Comparison of ENCODE assay signal across 9 cellular contexts in the genomic region with DNA sequence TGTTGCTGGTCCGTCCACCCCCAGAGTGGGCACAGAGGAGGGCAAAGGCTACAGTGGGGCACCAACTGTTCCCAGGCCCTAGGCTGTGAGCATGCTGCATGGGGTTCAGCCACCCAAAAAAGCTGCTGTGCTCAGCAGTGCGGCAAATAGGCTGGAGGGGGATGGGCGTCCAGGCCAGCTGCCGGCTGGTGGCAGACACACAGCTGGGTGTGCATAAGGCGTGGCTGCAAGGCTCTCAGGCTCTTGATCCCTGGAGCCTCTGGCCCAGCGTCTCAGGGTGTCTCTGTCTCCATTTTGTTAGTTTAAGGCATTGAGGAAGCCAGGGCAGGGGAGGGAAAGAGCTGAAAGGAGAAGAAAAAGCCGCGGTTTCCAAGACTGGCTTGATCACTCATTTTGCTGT. TPM values are rescaled to one million over a fixed set of nuclear protein-coding genes. Genes with fewer than 3 reads are reported as not detected.
DNase-seq lines count a peak whose midpoint lies in the region; ATAC-seq and TF ChIP-seq lines count a peak whose summit lies in the region.
"Had no signal": no experiment of that assay in that cellular context is flagged by ENCODE, and none has a peak within 500 bp of the region (broad histone marks: within the 10 kb centered on the region; RNA-seq: fewer than 3 reads in every experiment).

No MANE protein-coding gene starts in this region.

- DNase-seq in DMS 273 treated with DMSO at 0.1 percent for 48 hours (lab: John Stamatoyannopoulos, UW): peak; percentile 52
- peak; percentile 28 for DNase-seq in NCI-H524 treated with DMSO at 0.1 percent for 48 hours (lab: John Stamatoyannopoulos, UW)
- DNase-seq in germinal center (ENCODE audit: low spot score): peak; percentile 88
- DNase-seq in NCI-H226: no peak
- no peak for DNase-seq in endothelial cell (ENCODE audit: low spot score)

- peaks cover 2% of the 10 kb centered on the region for H3K4me1 Mint-ChIP-seq in endothelial cell (ENCODE audit: unreplicated experiment)

- H3K27ac Mint-ChIP-seq in endothelial cell (ENCODE audit: unreplicated experiment): no peak overlapping the region

- TF ChIP-seq CTCF in endothelial cell (IDR thresholded peaks at IDR 0.05; ENCODE audit: unreplicated experiment): no peak

- no peak overlapping the region for H3K4me3 Mint-ChIP-seq in endothelial cell (ENCODE audit: unreplicated experiment)

- H3K36me3 Mint-ChIP-seq in endothelial cell (ENCODE audit: low read depth, unreplicated experiment): peaks cover 10% of the 10 kb centered on the region

- ATAC-seq in GM19468 (IDR thresholded peaks at IDR 0.05; ENCODE audit: extremely low read depth, unreplicated experiment) (peak; percentile 83), HG03045 (IDR thresholded peaks at IDR 0.05; ENCODE audit: unreplicated experiment) (no peak), HG02610 (IDR thresholded peaks at IDR 0.05; ENCODE audit: unreplicated experiment) (no peak)

- H3K9me3 Mint-ChIP-seq in endothelial cell (ENCODE audit: unreplicated experiment): no peaks in the 10 kb centered on the region

- peaks cover 4% of the 10 kb centered on the region for H3K27me3 Mint-ChIP-seq in endothelial cell (ENCODE audit: unreplicated experiment)

RNA-seq across cellular contexts. Expression of gene RPL19, which starts 8.8 kb away (rescaled TPM):
- total RNA-seq in endothelial cell (ENCODE audit: unreplicated experiment): 1,851 TPM

RNA-seq across cellular contexts. Expression of gene CACNB1, which starts 11.4 kb away (rescaled TPM):
- 10.2 TPM for total RNA-seq in endothelial cell (ENCODE audit: unreplicated experiment)

RNA-seq across cellular contexts. Expression of gene STAC2, which starts 16.9 kb away (rescaled TPM):
- total RNA-seq in endothelial cell (ENCODE audit: unreplicated experiment): not detected
- total RNA-seq: HT1080 had no signal

RNA-seq across cellular contexts. Expression of gene ARL5C, which starts 42.9 kb away (rescaled TPM):
- total RNA-seq in endothelial cell (ENCODE audit: unreplicated experiment): not detected
- total RNA-seq: HT1080 had no signal

RNA-seq across cellular contexts. Expression of gene PLXDC1, which starts 57.5 kb away (rescaled TPM):
- total RNA-seq in endothelial cell (ENCODE audit: unreplicated experiment): 3.7 TPM

Comparison
In these comparisons a context has a peak if more than half of its experiments do, and no peak if none do; other contexts are left out.
1. DNase-seq: peak in DMS 273 treated with DMSO at 0.1 percent for 48 hours (single experiment), NCI-H524 treated with DMSO at 0.1 percent for 48 hours (single experiment) and germinal center (single experiment); none in NCI-H226 (single experiment) and endothelial cell (single experiment).